Comparison of ENCODE assay signal across 10 cellular contexts in genomic region chr5:44862808-44863207, GRCh38. TPM values are rescaled to one million over a fixed set of nuclear protein-coding genes. Genes with fewer than 3 reads are reported as not detected.
DNase-seq lines count a peak whose midpoint lies in the region; ATAC-seq and TF ChIP-seq lines count a peak whose summit lies in the region.
"Had no signal": no experiment of that assay in that cellular context is flagged by ENCODE, and none has a peak within 500 bp of the region (broad histone marks: within the 10 kb centered on the region; RNA-seq: fewer than 3 reads in every experiment).

No MANE protein-coding gene starts in this region.

- peak; percentile 58 for ATAC-seq in GM21447 (IDR thresholded peaks at IDR 0.05; ENCODE audit: unreplicated experiment)
- ATAC-seq in foreskin keratinocyte, result peak; percentile 54
- no peak for ATAC-seq in Right ventricle myocardium superior (ENCODE audit: poor library complexity)
- no peak for ATAC-seq in GM19455 (IDR thresholded peaks at IDR 0.05; ENCODE audit: unreplicated experiment)

- H3K36me3 ChIP-seq in DOHH2 (ENCODE audit: control insufficient read depth, low read length) (no peaks in the 10 kb centered on the region), adrenal gland (replicated peaks in 1 of 2) (no peaks in the 10 kb centered on the region), MG63 (no peaks in the 10 kb centered on the region)

- intact Hi-C loops in adrenal gland (cut with DNase I) (no loop called here), Right ventricle myocardium superior (cut with DNase I) (no loop called here)

- peak; percentile 18 for DNase-seq in NCI-H1694 treated with DMSO at 0.1 percent for 48 hours (lab: John Stamatoyannopoulos, UW)
- peak in 1 of 2 donors; percentile 25 for DNase-seq in foreskin keratinocyte
- no peak for DNase-seq in adrenal gland
- DNase-seq in Right ventricle myocardium superior, result no peak
- no peak for DNase-seq in MG63
- DNase-seq: GOT3 had no signal

- H3K4me3 ChIP-seq in DOHH2 (ENCODE audit: low read length) (no peak overlapping the region), adrenal gland (no peak overlapping the region), MG63 (no peak overlapping the region)

- H3F3A ChIP-seq in DOHH2 (ENCODE audit: control insufficient read depth, insufficient read depth), result no peaks in the 10 kb centered on the region

- TF ChIP-seq POLR2A in adrenal gland (IDR thresholded peaks at IDR 0.05), result no peak

- no peaks in the 10 kb centered on the region for H4K20me1 ChIP-seq in DOHH2 (ENCODE audit: control insufficient read depth, insufficient read depth, low read depth, low read length)

- no peaks in the 10 kb centered on the region for H3K79me2 ChIP-seq in DOHH2 (ENCODE audit: control insufficient read depth, low read length)

- 31 to 46% (median 39%) methylated on average over 1 of the region's 1 CpG for WGBS in adrenal gland, 4 donors

- H3K27ac ChIP-seq in DOHH2 (ENCODE audit: low read depth, low read length) (no peak overlapping the region), foreskin keratinocyte (no peak overlapping the region), adrenal gland (no peak overlapping the region)
- H3K27ac ChIP-seq: epithelial cell of prostate had no signal

- H3K9me3 ChIP-seq in DOHH2 (ENCODE audit: control insufficient read depth, insufficient read depth, low read length) (no peaks in the 10 kb centered on the region), adrenal gland (replicated peaks in 1 of 3) (no peaks in the 10 kb centered on the region), MG63 (no peaks in the 10 kb centered on the region)

- H3K4me1 ChIP-seq in DOHH2 (ENCODE audit: control insufficient read depth, low read length) (no peaks in the 10 kb centered on the region), foreskin keratinocyte (no peaks in the 10 kb centered on the region), adrenal gland (replicated peaks in 1 of 2) (no peaks in the 10 kb centered on the region)

- no peak overlapping the region for H3K4me2 ChIP-seq in DOHH2 (ENCODE audit: low read length)

- no peaks in the 10 kb centered on the region for H3K9me2 ChIP-seq in DOHH2 (replicated peaks; ENCODE audit: control insufficient read depth, low read length)

- no peaks in the 10 kb centered on the region for H3K27me3 ChIP-seq in DOHH2 (ENCODE audit: control insufficient read depth, low read length)
- no peaks in the 10 kb centered on the region for H3K27me3 ChIP-seq in foreskin keratinocyte
- H3K27me3 ChIP-seq in adrenal gland, result no peaks in the 10 kb centered on the region
- no peaks in the 10 kb centered on the region for H3K27me3 ChIP-seq in MG63

- TF ChIP-seq CTCF in DOHH2 (IDR thresholded peaks at IDR 0.05; ENCODE audit: low read depth, low read length, poor library complexity, severe bottlenecking) (peak; percentile 34), foreskin keratinocyte (conservative IDR thresholded peaks at IDR 0.05) (peak; percentile 73), adrenal gland (IDR thresholded peaks at IDR 0.05) (peak in 1 of 6 experiments; percentile 23)

RNA-seq across cellular contexts. Expression of gene MRPS30, which starts 54.1 kb away (rescaled TPM):
- total RNA-seq in foreskin keratinocyte (46.0 and 48.6 TPM in 2 replicates), adrenal gland (100 to 1,000 TPM in 1 of 8 donors, 10 to 100 TPM in 7; 45.2 to 104 (median 62.8) TPM), Right ventricle myocardium superior (73.0 TPM)
- polyA plus RNA-seq in foreskin keratinocyte (28.4 and 34.3 TPM in 2 replicates), adrenal gland (10 to 100 TPM; 18.9 to 71.6 (median 19.0) TPM)
- total RNA-seq in MG63 (2014; rRNA removed; shearing (Covaris generic); ENCODE audit: low replicate concordance), result 55.6 and 59.6 TPM in 2 replicates

Comparison
In these comparisons a context has a peak if more than half of its experiments do, and no peak if none do; other contexts are left out.
1. ATAC-seq: peak in GM21447 (single experiment) and foreskin keratinocyte (single experiment); none in Right ventricle myocardium superior (single experiment) and GM19455 (single experiment).